Comparison of ENCODE assay signal across 1 cellular context in the genomic region with DNA sequence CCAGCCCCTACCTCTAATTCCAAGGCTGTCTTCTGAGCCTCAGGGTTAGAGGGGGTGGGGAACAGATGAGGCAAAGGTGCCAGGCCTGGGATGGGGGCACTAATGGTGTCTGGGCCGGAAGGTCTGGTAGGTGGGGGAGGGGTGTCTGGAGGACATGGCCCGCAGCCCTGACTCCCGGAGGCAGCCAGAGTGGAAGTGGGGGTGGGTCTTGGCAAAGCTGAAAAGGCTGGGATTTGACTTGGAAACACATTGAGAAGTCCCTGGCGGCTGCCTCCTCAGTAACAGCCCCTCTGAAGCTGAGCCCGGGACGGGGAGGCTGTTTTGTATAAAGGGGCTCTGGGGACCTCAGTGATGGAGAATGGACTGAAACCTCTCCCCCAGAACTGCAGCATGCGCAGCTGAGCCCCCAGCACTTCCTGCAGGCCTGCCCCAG.
TF ChIP-seq lines count a peak whose summit lies in the region.

No MANE protein-coding gene starts in this region.

TF ChIP-seq in endothelial cell of umbilical vein, 7 proteins besides CTCF, POLR2A, EP300 and RAD21 (continued from another document):
- TF ChIP-seq, protein P1, sequence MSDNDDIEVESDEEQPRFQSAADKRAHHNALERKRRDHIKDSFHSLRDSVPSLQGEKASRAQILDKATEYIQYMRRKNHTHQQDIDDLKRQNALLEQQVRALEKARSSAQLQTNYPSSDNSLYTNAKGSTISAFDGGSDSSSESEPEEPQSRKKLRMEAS (IDR thresholded peaks at IDR 0.05; ENCODE audit: insufficient read depth, insufficient read length): no peak
- no peak for TF ChIP-seq JUN (IDR thresholded peaks at IDR 0.05; ENCODE audit: borderline replicate concordance, insufficient read depth, insufficient read length, low read depth)
